ENCODE assay signal across 5 cellular contexts in the genomic region with DNA sequence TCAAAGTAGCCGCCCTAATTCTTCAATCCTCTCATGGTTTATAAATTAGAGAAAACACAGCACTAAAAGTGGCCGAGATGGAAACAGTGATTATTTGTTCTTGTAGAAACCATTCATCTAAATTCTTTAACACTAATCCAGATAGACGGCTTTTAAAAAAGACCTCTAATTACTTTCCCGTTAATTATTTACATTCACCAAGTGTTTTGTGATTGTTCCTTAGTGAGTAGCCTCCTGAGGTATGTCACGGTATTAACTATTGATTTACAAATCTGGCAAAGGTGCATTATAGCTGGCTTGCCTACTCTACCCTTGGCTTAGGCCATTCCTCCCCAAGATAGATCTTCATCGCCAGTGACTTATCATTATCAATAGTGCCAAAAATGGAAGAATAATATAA.
"Had no signal": no experiment of that assay in that cellular context is flagged by ENCODE, and none has a peak within 500 bp of the region (broad histone marks: within the 10 kb centered on the region; RNA-seq: fewer than 3 reads in every experiment).

No MANE protein-coding gene starts in this region.

- ATAC-seq: GM23338, K562 had no signal

- DNase-seq: H9, HCEC 1CT, IMR-90 had no signal

- H3K4me3 Mint-ChIP-seq: GM23338, H9 had no signal

- H3K4me3 ChIP-seq: GM23338, K562 had no signal

- H3K9me3 Mint-ChIP-seq: GM23338 had no signal

- H3K27ac Mint-ChIP-seq: GM23338, H9 had no signal

- H3K4me1 Mint-ChIP-seq: GM23338 had no signal
